Comparison of ENCODE assay signal across 23 cellular contexts in the genomic region with DNA sequence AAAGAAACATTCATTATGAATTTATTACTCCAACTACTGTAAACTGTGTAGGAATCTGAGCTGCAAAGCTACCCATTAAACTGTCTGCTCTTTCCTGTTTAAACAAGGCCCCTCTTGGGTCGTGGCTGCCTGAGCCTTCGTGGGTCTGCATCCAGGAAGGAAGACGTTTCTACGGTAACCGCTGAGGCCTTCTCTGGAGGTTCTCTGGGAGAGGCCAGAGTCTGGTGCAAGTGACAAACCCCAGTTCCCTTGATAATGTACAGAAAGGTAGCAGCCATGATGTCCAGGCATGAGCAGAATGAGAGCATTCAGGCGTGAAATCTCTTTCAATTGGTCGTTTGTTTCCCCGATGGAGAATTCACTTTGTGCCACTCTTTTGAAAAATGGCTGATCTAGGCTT.
DNase-seq lines count a peak whose midpoint lies in the region; ATAC-seq and TF ChIP-seq lines count a peak whose summit lies in the region.
"Had no signal": no experiment of that assay in that cellular context is flagged by ENCODE, and none has a peak within 500 bp of the region (broad histone marks: within the 10 kb centered on the region; RNA-seq: fewer than 3 reads in every experiment).

No MANE protein-coding gene starts in this region.

- no peak overlapping the region for H3K4me3 ChIP-seq in fibroblast of villous mesenchyme (ENCODE audit: low read depth, low read length)
- peak overlapping the region; percentile 4 for H3K4me3 ChIP-seq in neural cell (ENCODE audit: low read length)
- H3K4me3 ChIP-seq: K562, sigmoid colon, stomach, tibial artery had no signal

- H3K79me2 ChIP-seq in neural cell (replicated peaks; ENCODE audit: insufficient read depth, low read length): no peaks in the 10 kb centered on the region

- H3K9me3 ChIP-seq in neural cell (ENCODE audit: low read length): no peaks in the 10 kb centered on the region
- H3K9me3 ChIP-seq: sigmoid colon, stomach, tibial artery had no signal

- DNase-seq in DMS153 (lab: John Stamatoyannopoulos, UW): peak; percentile 8
- peak; percentile 3 for DNase-seq in NCI-H69 (lab: John Stamatoyannopoulos, UW)
- DNase-seq in fibroblast of villous mesenchyme (ENCODE audit: low read depth): peak; percentile 6
- no peak for DNase-seq in activated CD4-positive, alpha-beta T cell treated with anti-CD3 and anti-CD28 coated beads for 1 hour
- DNase-seq: activated naive CD4-positive, alpha-beta T cell treated with anti-CD3 and anti-CD28 coated beads, Interleukin-2, amount 10 ng/mL, durations not matched to agents 7 days and 5 days; amniotic stem cell; Calu3; caudate nucleus; HFFc6; left ventricle myocardium superior; midbrain; naive thymus-derived CD8-positive, alpha-beta T cell; NCI-H1436 treated with DMSO at 0.1 percent for 48 hours; NCI-H774; sigmoid colon; stimulated activated CD4-positive, alpha-beta T cell treated with anti-CD3 and anti-CD28 coated beads, Interleukin-15, amount 100 ng/mL, for 24 hours; stomach; tibial artery had no signal

- no peak for TF ChIP-seq EP300 in neural cell (conservative IDR thresholded peaks at IDR 0.05; ENCODE audit: poor library complexity, severe bottlenecking)

- H3K27ac ChIP-seq in neural cell (ENCODE audit: low read length): peak overlapping the region; percentile 25
- H3K27ac ChIP-seq: sigmoid colon, stomach, tibial artery had no signal

- H3K9me2 ChIP-seq in neural cell (ENCODE audit: insufficient read depth, low read length): no peaks in the 10 kb centered on the region

- no peaks in the 10 kb centered on the region for H3K36me3 ChIP-seq in neural cell (ENCODE audit: insufficient read depth, low read length)
- H3K36me3 ChIP-seq: sigmoid colon, stomach, tibial artery had no signal

- no peak overlapping the region for H3K9ac ChIP-seq in neural cell (ENCODE audit: low read length)

- H3F3A ChIP-seq in neural cell (ENCODE audit: insufficient read depth, low read length, poor library complexity, severe bottlenecking): no peaks in the 10 kb centered on the region

- no peak overlapping the region for H3K4me2 ChIP-seq in neural cell (ENCODE audit: low read length)

- TF ChIP-seq CTCF in fibroblast of villous mesenchyme (IDR thresholded peaks at IDR 0.05; ENCODE audit: insufficient read depth, low read depth, low read length) (no peak), neural cell (IDR thresholded peaks at IDR 0.05; ENCODE audit: poor library complexity, severe bottlenecking) (no peak)

- no peaks in the 10 kb centered on the region for H3K27me3 ChIP-seq in neural cell (ENCODE audit: insufficient read depth, low read depth, low read length)
- H3K27me3 ChIP-seq: sigmoid colon, stomach, tibial artery had no signal

- ATAC-seq in GM21723 (IDR thresholded peaks at IDR 0.05; ENCODE audit: unreplicated experiment): no peak
- ATAC-seq in HG03432 (IDR thresholded peaks at IDR 0.05; ENCODE audit: unreplicated experiment): no peak
- ATAC-seq in HG02798 (IDR thresholded peaks at IDR 0.05; ENCODE audit: poor library complexity, unreplicated experiment): no peak
- ATAC-seq: K562; left ventricle myocardium superior; naive thymus-derived CD8-positive, alpha-beta T cell had no signal

- no peaks in the 10 kb centered on the region for H4K20me1 ChIP-seq in neural cell (ENCODE audit: insufficient read depth)

- no peak overlapping the region for H2AFZ ChIP-seq in neural cell (ENCODE audit: low read depth, low read length)

- TF ChIP-seq RAD21 in neural cell (conservative IDR thresholded peaks at IDR 0.05): no peak

TF ChIP-seq in neural cell, 6 proteins besides CTCF, POLR2A, EP300 and RAD21:
- TF ChIP-seq SMC3 (conservative IDR thresholded peaks at IDR 0.05; ENCODE audit: poor library complexity) (no peak), EZH2 (IDR thresholded peaks at IDR 0.05; ENCODE audit: borderline replicate concordance, insufficient read depth, low read length, poor library complexity, severe bottlenecking) (no peak), MXI1 (conservative IDR thresholded peaks at IDR 0.05; ENCODE audit: poor library complexity, severe bottlenecking) (no peak), POLR2AphosphoS5 (IDR thresholded peaks at IDR 0.05) (no peak), TAF1 (IDR thresholded peaks at IDR 0.05; ENCODE audit: low read depth) (no peak)
- TF ChIP-seq, protein P1, sequence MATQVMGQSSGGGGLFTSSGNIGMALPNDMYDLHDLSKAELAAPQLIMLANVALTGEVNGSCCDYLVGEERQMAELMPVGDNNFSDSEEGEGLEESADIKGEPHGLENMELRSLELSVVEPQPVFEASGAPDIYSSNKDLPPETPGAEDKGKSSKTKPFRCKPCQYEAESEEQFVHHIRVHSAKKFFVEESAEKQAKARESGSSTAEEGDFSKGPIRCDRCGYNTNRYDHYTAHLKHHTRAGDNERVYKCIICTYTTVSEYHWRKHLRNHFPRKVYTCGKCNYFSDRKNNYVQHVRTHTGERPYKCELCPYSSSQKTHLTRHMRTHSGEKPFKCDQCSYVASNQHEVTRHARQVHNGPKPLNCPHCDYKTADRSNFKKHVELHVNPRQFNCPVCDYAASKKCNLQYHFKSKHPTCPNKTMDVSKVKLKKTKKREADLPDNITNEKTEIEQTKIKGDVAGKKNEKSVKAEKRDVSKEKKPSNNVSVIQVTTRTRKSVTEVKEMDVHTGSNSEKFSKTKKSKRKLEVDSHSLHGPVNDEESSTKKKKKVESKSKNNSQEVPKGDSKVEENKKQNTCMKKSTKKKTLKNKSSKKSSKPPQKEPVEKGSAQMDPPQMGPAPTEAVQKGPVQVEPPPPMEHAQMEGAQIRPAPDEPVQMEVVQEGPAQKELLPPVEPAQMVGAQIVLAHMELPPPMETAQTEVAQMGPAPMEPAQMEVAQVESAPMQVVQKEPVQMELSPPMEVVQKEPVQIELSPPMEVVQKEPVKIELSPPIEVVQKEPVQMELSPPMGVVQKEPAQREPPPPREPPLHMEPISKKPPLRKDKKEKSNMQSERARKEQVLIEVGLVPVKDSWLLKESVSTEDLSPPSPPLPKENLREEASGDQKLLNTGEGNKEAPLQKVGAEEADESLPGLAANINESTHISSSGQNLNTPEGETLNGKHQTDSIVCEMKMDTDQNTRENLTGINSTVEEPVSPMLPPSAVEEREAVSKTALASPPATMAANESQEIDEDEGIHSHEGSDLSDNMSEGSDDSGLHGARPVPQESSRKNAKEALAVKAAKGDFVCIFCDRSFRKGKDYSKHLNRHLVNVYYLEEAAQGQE (IDR thresholded peaks at IDR 0.05; ENCODE audit: borderline replicate concordance): no peak
